ENCODE assay signal across 1 cellular context in genomic region chr22:49968831-49969661, GRCh38.
TF ChIP-seq lines count a peak whose summit lies in the region.

No MANE protein-coding gene starts in this region.

TF ChIP-seq in H1, 55 proteins besides CTCF, POLR2A, EP300 and RAD21:
- TF ChIP-seq YY1 (IDR thresholded peaks at IDR 0.05; ENCODE audit: low read depth, low read length): no peak
- no peak for TF ChIP-seq SIN3A (conservative IDR thresholded peaks at IDR 0.05 in 1 of 2, IDR thresholded peaks at IDR 0.05 in 1 of 2; ENCODE audit: low read depth in 1 of 2, low read length in 2 of 2)
- TF ChIP-seq SP4 (IDR thresholded peaks at IDR 0.05; ENCODE audit: low read length): no peak
- TF ChIP-seq CBX5 (IDR thresholded peaks at IDR 0.05; ENCODE audit: low read depth, low read length): no peak
TF ChIP-seq in H1: peak in this region for 0.
